ENCODE assay signal across 23 cellular contexts in genomic region chr7:2219606-2220005, GRCh38. TPM values are rescaled to one million over a fixed set of nuclear protein-coding genes. Genes with fewer than 3 reads are reported as not detected.
A peak's percentile ranks its signal among the peaks of the same experiment; 100 is the strongest.
DNase-seq lines count a peak whose midpoint lies in the region; ATAC-seq and TF ChIP-seq lines count a peak whose summit lies in the region.
"Had no signal": no experiment of that assay in that cellular context is flagged by ENCODE, and none has a peak within 500 bp of the region (broad histone marks: within the 10 kb centered on the region; RNA-seq: fewer than 3 reads in every experiment).

No MANE protein-coding gene starts in this region.

- H3K27ac Mint-ChIP-seq in central memory CD8-positive, alpha-beta T cell (ENCODE audit: low read depth) = peak overlapping the region; percentile 29
- H3K27ac Mint-ChIP-seq: CD4-positive, alpha-beta memory T cell; CD4-positive, CD25-positive, alpha-beta regulatory T cell; CD8-positive, alpha-beta memory T cell had no signal

- peaks cover 3% of the 10 kb centered on the region for H4K20me1 ChIP-seq in IMR-90 (ENCODE audit: insufficient read depth, low read length)

- peaks cover 19% of the 10 kb centered on the region for H3K36me3 Mint-ChIP-seq in central memory CD8-positive, alpha-beta T cell (ENCODE audit: insufficient read depth)

- H3K56ac ChIP-seq in IMR-90 (ENCODE audit: extremely low read depth, insufficient read depth, low read length) = no peak overlapping the region

- intact Hi-C loops in IMR-90 (cut with micrococcal nuclease) = no loop called here

- H2AFZ ChIP-seq in IMR-90 (replicated peaks; ENCODE audit: low read length, poor library complexity) (peak overlapping the region; percentile 49), neuronal stem cell (ENCODE audit: low read length) (no peak overlapping the region)

- H2BK5ac ChIP-seq in IMR-90 (ENCODE audit: low read depth, low read length, poor library complexity, severe bottlenecking) = no peak overlapping the region
- no peak overlapping the region for H2BK5ac ChIP-seq in neuronal stem cell (ENCODE audit: low read length)

- H4K91ac ChIP-seq in IMR-90 (ENCODE audit: insufficient read depth, low read depth, low read length) (no peak overlapping the region), neuronal stem cell (ENCODE audit: low read depth, low read length, poor library complexity) (no peak overlapping the region)

- dilution Hi-C loops in IMR-90 (cut with HindIII; ENCODE audit: low sequenced_read_pairs, unreplicated experiment) = no loop called here

- H3K27me3 ChIP-seq in IMR-90 (ENCODE audit: control insufficient read depth, insufficient read depth, low read length) = no peaks in the 10 kb centered on the region
- no peaks in the 10 kb centered on the region for H3K27me3 ChIP-seq in neuronal stem cell (ENCODE audit: control insufficient read depth in 3 of 3, insufficient read depth in 3 of 3, low read depth in 1 of 3, low read length in 3 of 3)
- H3K27me3 ChIP-seq: BE2C, BLaER1 had no signal

- H3K23ac ChIP-seq in IMR-90 (ENCODE audit: low read depth, low read length) (no peak overlapping the region), neuronal stem cell (ENCODE audit: low read depth, low read length, poor library complexity) (no peak overlapping the region)

- peaks cover 15% of the 10 kb centered on the region for H3K4me1 Mint-ChIP-seq in central memory CD8-positive, alpha-beta T cell
- H3K4me1 Mint-ChIP-seq: CD14-positive monocyte had no signal

- H3K4me3 ChIP-seq in IMR-90 (ENCODE audit: insufficient read depth, low read depth, low read length) = no peak overlapping the region
- no peak overlapping the region for H3K4me3 ChIP-seq in neuronal stem cell (ENCODE audit: low read length in 2 of 2)
- H3K4me3 ChIP-seq: BLaER1, GM12878 had no signal

- no peak overlapping the region for H2BK15ac ChIP-seq in IMR-90 (ENCODE audit: low read depth, low read length)
- H2BK15ac ChIP-seq in neuronal stem cell (ENCODE audit: low read length) = no peak overlapping the region

- POLR2A ChIA-PET in IMR-90 (lab: Charles Lee; ENCODE audit: unreplicated experiment) = no interaction called here

- no peak overlapping the region for H3K27ac ChIP-seq in IMR-90 (ENCODE audit: insufficient read depth, low read length)
- no peak overlapping the region for H3K27ac ChIP-seq in neuronal stem cell (replicated peaks; ENCODE audit: low read length)
- H3K27ac ChIP-seq: BLaER1 had no signal

- H3K4me2 ChIP-seq in IMR-90 (ENCODE audit: low read depth, low read length) = no peak overlapping the region
- no peak overlapping the region for H3K4me2 ChIP-seq in neuronal stem cell (ENCODE audit: insufficient read depth, low read length, poor library complexity, severe bottlenecking)
- H3K4me2 ChIP-seq: BLaER1 had no signal

- no peak overlapping the region for H4K5ac ChIP-seq in IMR-90 (ENCODE audit: low read depth, low read length)

- H2AK9ac ChIP-seq in IMR-90 (replicated peaks; ENCODE audit: low read depth, low read length, poor library complexity) = no peak overlapping the region

- no TSS peak for BruUV-seq in IMR-90 (replicated peaks; lab: Mats Ljungman, UMichigan)

- H3K4ac ChIP-seq in IMR-90 (ENCODE audit: low read depth, low read length) (no peak overlapping the region), neuronal stem cell (ENCODE audit: low read length) (no peak overlapping the region)

- in situ Hi-C loops in IMR-90 (cut with MboI; ENCODE audit: low sequenced_read_pairs) = loop anchor here (10.0 kb wide), 1 partner anchor 565 kb away; no protein-coding TSS in a partner anchor

- H2BK20ac ChIP-seq in IMR-90 (ENCODE audit: low read depth, low read length) = no peak overlapping the region

- no peak for TF ChIP-seq RAD21 in IMR-90 (IDR thresholded peaks at IDR 0.05; ENCODE audit: low read length)

- H3K4me1 ChIP-seq in IMR-90 (ENCODE audit: control insufficient read depth, insufficient read depth, low read length) = no peaks in the 10 kb centered on the region
- peaks cover 0 to 2% of the 10 kb centered on the region in 2 donors for H3K4me1 ChIP-seq in neuronal stem cell (ENCODE audit: control insufficient read depth in 2 of 2, insufficient read depth in 1 of 2, low read depth in 1 of 2, low read length in 2 of 2)
- H3K4me1 ChIP-seq: BE2C had no signal

- H2BK120ac ChIP-seq in IMR-90 (ENCODE audit: low read depth, low read length) (no peak overlapping the region), neuronal stem cell (ENCODE audit: low read depth, low read length) (no peak overlapping the region)

- CTCF ChIA-PET in IMR-90 (lab: Yijun Ruan, JAX) = no interaction called here

- no peak for TF ChIP-seq POLR2A in IMR-90 (IDR thresholded peaks at IDR 0.05; ENCODE audit: low read depth, low read length)

- 73% methylated on average over 3 of the region's 8 CpGs; no CpG with 5 or more reads in 1 of the 2 experiments for WGBS in IMR-90 (ENCODE audit: extremely low coverage in 2 of 2, insufficient read length in 1 of 2), 2 experiments
- WGBS in neuronal stem cell (ENCODE audit: extremely low coverage in 2 of 2, insufficient read length in 2 of 2, insufficient replicate concordance in 1 of 2), 2 donors = no CpG with 5 or more reads among the region's 8 CpGs

- H3K14ac ChIP-seq in IMR-90 (replicated peaks; ENCODE audit: low read depth, low read length) (no peak overlapping the region), neuronal stem cell (ENCODE audit: low read length) (no peak overlapping the region)

- no peak overlapping the region for H2BK12ac ChIP-seq in neuronal stem cell (ENCODE audit: low read length)

- DNase-seq in IMR-90 (no peak), neuronal stem cell (ENCODE audit: low spot score) (no peak)
- DNase-seq in central memory CD8-positive, alpha-beta T cell (ENCODE audit: low spot score in 2 of 2) = no peak
- no peak for DNase-seq in effector CD8-positive, alpha-beta T cell (lab: John Stamatoyannopoulos, UW)
- DNase-seq: 8988T; ACHN; BE2C; C1 segment of cervical spinal cord; CD4-positive, alpha-beta memory T cell; CD4-positive, CD25-positive, alpha-beta regulatory T cell; CD8-positive, alpha-beta memory T cell; COR-L47; DMS 273 treated with DMSO at 0.1 percent for 48 hours; DMS153; DMS53; DMS79; DND-41; EL; GDM1 had no signal

- H3K4me3 Mint-ChIP-seq in central memory CD8-positive, alpha-beta T cell = no peak overlapping the region
- H3K4me3 Mint-ChIP-seq: CD14-positive monocyte; CD4-positive, alpha-beta memory T cell; CD4-positive, CD25-positive, alpha-beta regulatory T cell; CD8-positive, alpha-beta memory T cell had no signal

- H3K9me3 Mint-ChIP-seq in central memory CD8-positive, alpha-beta T cell = no peaks in the 10 kb centered on the region
- H3K9me3 Mint-ChIP-seq: CD4-positive, alpha-beta memory T cell; CD8-positive, alpha-beta memory T cell had no signal

- H3K79me1 ChIP-seq in IMR-90 (ENCODE audit: low read depth in 1 of 2, low read length in 2 of 2) = peaks cover 3 to 11% of the 10 kb centered on the region in 2 experiments; a peak in 2 of 4 replicates
- H3K79me1 ChIP-seq in neuronal stem cell (ENCODE audit: low read depth, low read length) = peaks cover 19% of the 10 kb centered on the region

- no peaks in the 10 kb centered on the region; the same call in 1 of the 2 replicates for H3K9me1 ChIP-seq in IMR-90 (ENCODE audit: insufficient read depth, low read length)

- ATAC-seq in IMR-90 (ENCODE audit: low read depth) (no peak), HG03025 (IDR thresholded peaks at IDR 0.05; ENCODE audit: low FRiP score, unreplicated experiment) (no peak)
- ATAC-seq in central memory CD8-positive, alpha-beta T cell (replicated peaks; ENCODE audit: extremely low read depth, poor library complexity, severe bottlenecking) = no peak
- ATAC-seq: GM12878 had no signal

- no peak for TF ChIP-seq CTCF in IMR-90 (conservative IDR thresholded peaks at IDR 0.05; ENCODE audit: low read depth, low read length)

- H4K8ac ChIP-seq in IMR-90 (ENCODE audit: low read depth in 2 of 2, low read length in 2 of 2) = no peak overlapping the region
- H4K8ac ChIP-seq in neuronal stem cell (ENCODE audit: low read depth, low read length) = no peak overlapping the region

- H2AK5ac ChIP-seq in IMR-90 (ENCODE audit: low read depth, low read length) (no peak overlapping the region), neuronal stem cell (ENCODE audit: low read depth, low read length) (no peak overlapping the region)

- H3K18ac ChIP-seq in IMR-90 (ENCODE audit: low read depth, low read length) (no peak overlapping the region), neuronal stem cell (ENCODE audit: low read length) (no peak overlapping the region)

- H3K27me3 Mint-ChIP-seq in central memory CD8-positive, alpha-beta T cell = no peaks in the 10 kb centered on the region
- H3K27me3 Mint-ChIP-seq: CD4-positive, alpha-beta memory T cell; CD4-positive, CD25-positive, alpha-beta regulatory T cell; CD8-positive, alpha-beta memory T cell had no signal

- peaks cover 58% of the 10 kb centered on the region for H3K36me3 ChIP-seq in IMR-90 (ENCODE audit: control insufficient read depth, insufficient read depth, low read length)
- peaks cover 71 to 85% of the 10 kb centered on the region in 2 donors for H3K36me3 ChIP-seq in neuronal stem cell (replicated peaks in 1 of 2; ENCODE audit: control insufficient read depth in 2 of 2, insufficient read depth in 2 of 2, low read length in 2 of 2)

- H3K9me3 ChIP-seq in IMR-90 (ENCODE audit: control insufficient read depth, insufficient read depth, low read length) = no peaks in the 10 kb centered on the region
- H3K9me3 ChIP-seq in neuronal stem cell (replicated peaks in 1 of 2; ENCODE audit: control insufficient read depth in 2 of 2, insufficient read depth in 1 of 2, low read depth in 1 of 2, low read length in 2 of 2) = peaks cover 0 to 2% of the 10 kb centered on the region in 2 donors
- H3K9me3 ChIP-seq: BE2C, BLaER1 had no signal

- H3K9ac ChIP-seq in IMR-90 (ENCODE audit: low read depth, low read length) = no peak overlapping the region
- H3K9ac ChIP-seq in neuronal stem cell (ENCODE audit: low read depth, low read length, poor library complexity) = peak overlapping the region; percentile 50
- H3K9ac ChIP-seq: BLaER1 had no signal

RNA-seq across cellular contexts. Expression of gene MAD1L1, which starts 13.1 kb away (rescaled TPM):
- total RNA-seq in IMR-90 (2012; rRNA removed) = 40.9 and 41.7 TPM in 2 replicates
- polyA plus RNA-seq in IMR-90 (2012; rRNA removed) = 29.0 and 31.5 TPM in 2 replicates
- 27.7 and 28.1 TPM in 2 replicates for polyA plus RNA-seq in IMR-90 (2012; cell fraction: cytosol; rRNA removed)
- polyA plus RNA-seq in IMR-90 (2012; cell fraction: nucleus; rRNA removed; ENCODE audit: low replicate concordance) = 13.2 and 34.4 TPM in 2 replicates
- 20.0 TPM for polyA plus RNA-seq in neuronal stem cell (2013, experiment 1 of 2)
- polyA plus RNA-seq in neuronal stem cell (2013, experiment 2 of 2) = 18.9 TPM

RNA-seq across cellular contexts. Expression of gene MRM2, which starts 22.4 kb away (rescaled TPM):
- total RNA-seq in IMR-90 (2012; rRNA removed) = 23.1 and 23.8 TPM in 2 replicates
- polyA plus RNA-seq in IMR-90 (2012; rRNA removed) = 16.9 and 19.1 TPM in 2 replicates
- 11.2 and 11.8 TPM in 2 replicates for polyA plus RNA-seq in IMR-90 (2012; cell fraction: cytosol; rRNA removed)
- polyA plus RNA-seq in IMR-90 (2012; cell fraction: nucleus; rRNA removed; ENCODE audit: low replicate concordance) = 6.1 and 6.2 TPM in 2 replicates
- 21.4 TPM for polyA plus RNA-seq in neuronal stem cell (2013, experiment 1 of 2)
- polyA plus RNA-seq in neuronal stem cell (2013, experiment 2 of 2) = 21.4 TPM

RNA-seq across cellular contexts. Expression of gene NUDT1, which starts 22.4 kb away (rescaled TPM):
- total RNA-seq in IMR-90 (2012; rRNA removed) = 36.1 and 49.1 TPM in 2 replicates
- 33.4 and 37.2 TPM in 2 replicates for polyA plus RNA-seq in IMR-90 (2012; rRNA removed)
- 52.3 and 59.0 TPM in 2 replicates for polyA plus RNA-seq in IMR-90 (2012; cell fraction: cytosol; rRNA removed)
- polyA plus RNA-seq in IMR-90 (2012; cell fraction: nucleus; rRNA removed; ENCODE audit: low replicate concordance) = 19.0 and 25.0 TPM in 2 replicates
- 46.7 TPM for polyA plus RNA-seq in neuronal stem cell (2013, experiment 1 of 2)
- polyA plus RNA-seq in neuronal stem cell (2013, experiment 2 of 2) = 46.4 TPM
